ENCODE assay signal across 1 cellular context in genomic region chr22:46992121-46992731, GRCh38.
TF ChIP-seq lines count a peak whose summit lies in the region.

No MANE protein-coding gene starts in this region.

TF ChIP-seq in GM23338, 12 proteins besides CTCF, POLR2A, EP300 and RAD21:
- TF ChIP-seq ZNF462 (CRISPR knock-in tag; IDR thresholded peaks at IDR 0.05) (no peak), STAT1 (IDR thresholded peaks at IDR 0.05; ENCODE audit: unreplicated experiment) (no peak), POLR2AphosphoS5 (IDR thresholded peaks at IDR 0.05; ENCODE audit: low read depth) (no peak)
- TF ChIP-seq, protein P1, sequence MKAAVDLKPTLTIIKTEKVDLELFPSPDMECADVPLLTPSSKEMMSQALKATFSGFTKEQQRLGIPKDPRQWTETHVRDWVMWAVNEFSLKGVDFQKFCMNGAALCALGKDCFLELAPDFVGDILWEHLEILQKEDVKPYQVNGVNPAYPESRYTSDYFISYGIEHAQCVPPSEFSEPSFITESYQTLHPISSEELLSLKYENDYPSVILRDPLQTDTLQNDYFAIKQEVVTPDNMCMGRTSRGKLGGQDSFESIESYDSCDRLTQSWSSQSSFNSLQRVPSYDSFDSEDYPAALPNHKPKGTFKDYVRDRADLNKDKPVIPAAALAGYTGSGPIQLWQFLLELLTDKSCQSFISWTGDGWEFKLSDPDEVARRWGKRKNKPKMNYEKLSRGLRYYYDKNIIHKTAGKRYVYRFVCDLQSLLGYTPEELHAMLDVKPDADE (IDR thresholded peaks at IDR 0.05), result no peak
